Comparison of ENCODE assay signal across 1 cellular context in genomic region chr19:6421075-6422014, GRCh38.
TF ChIP-seq lines count a peak whose summit lies in the region.

No MANE protein-coding gene starts in this region.

TF ChIP-seq in HCT116, 20 proteins besides CTCF, POLR2A, EP300 and RAD21 (continued from another document):
- TF ChIP-seq, protein P1, sequence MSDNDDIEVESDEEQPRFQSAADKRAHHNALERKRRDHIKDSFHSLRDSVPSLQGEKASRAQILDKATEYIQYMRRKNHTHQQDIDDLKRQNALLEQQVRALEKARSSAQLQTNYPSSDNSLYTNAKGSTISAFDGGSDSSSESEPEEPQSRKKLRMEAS (IDR thresholded peaks at IDR 0.05): no peak
- TF ChIP-seq EZH2 (IDR thresholded peaks at IDR 0.05) (no peak), SRF (IDR thresholded peaks at IDR 0.05; ENCODE audit: low read depth) (no peak), EGR1 (IDR thresholded peaks at IDR 0.05; ENCODE audit: low read depth) (no peak), ZBTB33 (IDR thresholded peaks at IDR 0.05; ENCODE audit: extremely low read depth, insufficient replicate concordance, low read length) (no peak), TCF7L2 (IDR thresholded peaks at IDR 0.05; ENCODE audit: borderline replicate concordance, extremely low read depth, insufficient read depth, insufficient read length) (no peak), FOSL1 (IDR thresholded peaks at IDR 0.05; ENCODE audit: low read depth) (no peak), REST (IDR thresholded peaks at IDR 0.05; ENCODE audit: low read depth) (no peak), JUND (IDR thresholded peaks at IDR 0.05) (no peak), SP1 (IDR thresholded peaks at IDR 0.05; ENCODE audit: low read depth) (no peak)
